ENCODE assay signal across 1 cellular context in genomic region chrX:114040111-114040510, GRCh38.
TF ChIP-seq lines count a peak whose summit lies in the region.
"Not testable (repeated sequence)": the region's sequence is repeated elsewhere in the genome, so short reads cannot be mapped to it uniquely, and the experiment has no call there.

No MANE protein-coding gene starts in this region.

TF ChIP-seq in K562, 482 proteins besides CTCF, POLR2A, EP300 and RAD21 (continued from another document):
- TF ChIP-seq JUNB (CRISPR knock-in tag; conservative IDR thresholded peaks at IDR 0.05) (0 out of 2 replicates have a peak, but pooled peaks have one; percentile 26), ATF7 (IDR thresholded peaks at IDR 0.05) (peak; percentile 75; the same call in 1 of the 2 replicates), ATF3 (IDR thresholded peaks at IDR 0.05) (peak; percentile 87)
- not testable (repeated sequence) for TF ChIP-seq ATF3 (CRISPR knock-in tag; conservative IDR thresholded peaks at IDR 0.05)
